Comparison of ENCODE assay signal across 8 cellular contexts in the genomic region with DNA sequence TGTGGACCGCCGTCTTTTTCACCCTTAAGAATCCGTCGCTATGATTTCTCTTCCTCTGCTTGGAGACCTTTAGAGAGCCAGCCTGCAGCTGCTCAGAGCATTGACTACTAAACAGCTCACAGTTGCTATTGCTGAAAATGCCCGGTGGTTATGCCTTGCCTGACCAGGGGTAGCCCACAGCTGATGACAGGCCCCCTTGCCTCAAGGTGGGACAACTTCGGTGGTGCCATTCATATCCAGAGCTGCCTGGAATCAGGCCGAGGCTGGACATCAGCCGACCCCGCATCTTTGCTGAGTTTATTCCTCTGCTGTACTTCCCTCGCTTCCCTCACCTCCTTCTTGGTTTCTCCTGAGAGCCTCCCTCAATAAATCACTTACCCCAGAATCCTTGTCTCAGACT. TPM values are rescaled to one million over a fixed set of nuclear protein-coding genes. Genes with fewer than 3 reads are reported as not detected.
"Had no signal": no experiment of that assay in that cellular context is flagged by ENCODE, and none has a peak within 500 bp of the region (broad histone marks: within the 10 kb centered on the region; RNA-seq: fewer than 3 reads in every experiment).

No MANE protein-coding gene starts in this region.

- DNase-seq: GM23248, GOT3, H7, H9, HCEC 1CT, HFFc6 had no signal

- H3K4me1 ChIP-seq: HAP-1 had no signal

- H3K9me3 ChIP-seq: HAP-1 had no signal

- H3K27ac ChIP-seq: GM23248 had no signal

- H3K4me3 ChIP-seq: GM23248, GM23338, HAP-1 had no signal

- H3K36me3 ChIP-seq: HAP-1 had no signal

RNA-seq across cellular contexts. Expression of gene OVOL2, which starts 39.6 kb away (rescaled TPM):
- total RNA-seq: GM23248, HFFc6 had no signal
- polyA plus RNA-seq: GM23248 had no signal
